8 cellular contexts compared by ENCODE assay signal in genomic region chr19:23116802-23117571, GRCh38. TPM values are rescaled to one million over a fixed set of nuclear protein-coding genes. Genes with fewer than 3 reads are reported as not detected.
DNase-seq lines count a peak whose midpoint lies in the region; ATAC-seq and TF ChIP-seq lines count a peak whose summit lies in the region.

ZNF730 (plus strand) TSS chr19:23117025; CDS start chr19:23117174, 149 bp downstream.

- H3K4me3 ChIP-seq in esophagus squamous epithelium (peak within 1 kb of the TSS; percentile 39 to 69 (median 56)), muscle layer of duodenum (ENCODE audit: low read depth in 1 of 2, low read length in 2 of 2) (peak within 1 kb of the TSS; percentile 55 to 83)

- no peaks in the 10 kb centered on the region for H3K27me3 ChIP-seq in esophagus squamous epithelium
- no peaks in the 10 kb centered on the region for H3K27me3 ChIP-seq in muscle layer of duodenum (ENCODE audit: low read depth, low read length)

- 0 to 4% methylated on average over 3 to 6 of the region's 44 CpGs for WGBS in esophagus squamous epithelium, 2 donors

- H3K27ac ChIP-seq in esophagus squamous epithelium (no peak within 1 kb of the TSS), muscle layer of duodenum (ENCODE audit: low read length) (no peak within 1 kb of the TSS)

- DNase-seq in EH (ENCODE audit: low read depth): peak; percentile 76
- DNase-seq in NCI-H2196 (lab: John Stamatoyannopoulos, UW; ENCODE audit: unreplicated experiment): peak; percentile 29
- peak; percentile 60 for DNase-seq in activated CD8-positive, alpha-beta memory T cell treated with anti-CD3 and anti-CD28 coated beads, Interleukin-2, amount 50 U/mL, for 4 hours
- DNase-seq in esophagus squamous epithelium (lab: John Stamatoyannopoulos, UW): no peak
- DNase-seq in stimulated activated CD8-positive, alpha-beta memory T cell treated with anti-CD3 and anti-CD28 coated beads, Interleukin-7, amount 100 ng/mL, for 4 hours (ENCODE audit: low read depth in 2 of 2): peak; percentile 11 to 55
- DNase-seq in NK-92 treated with Interleukin-12 subunit alpha and Interleukin-12 subunit beta, amount 100 ng/mL, for 24 hours (lab: John Stamatoyannopoulos, UW): no peak

- peak; percentile 99 for ATAC-seq in HG02763 (IDR thresholded peaks at IDR 0.05; ENCODE audit: unreplicated experiment)

- intact Hi-C loops in esophagus squamous epithelium (cut with DNase I): no loop called here

- H3K36me3 ChIP-seq in esophagus squamous epithelium (no peaks in the 10 kb centered on the region), muscle layer of duodenum (ENCODE audit: control insufficient read depth in 1 of 2, insufficient read depth in 2 of 2, low read length in 2 of 2) (no peaks in the 10 kb centered on the region)

- H3K9me3 ChIP-seq in esophagus squamous epithelium (no peaks in the 10 kb centered on the region), muscle layer of duodenum (ENCODE audit: control insufficient read depth in 1 of 2, low read length in 2 of 2) (no peaks in the 10 kb centered on the region)

- no peak for TF ChIP-seq CTCF in esophagus squamous epithelium (IDR thresholded peaks at IDR 0.05)

- TF ChIP-seq POLR2A in esophagus squamous epithelium (IDR thresholded peaks at IDR 0.05): no peak

- H3K4me1 ChIP-seq in esophagus squamous epithelium: peaks cover 0 to 8% (median 0%) of the 10 kb centered on the region in 3 donors
- peaks cover 0 to 8% of the 10 kb centered on the region in 2 donors for H3K4me1 ChIP-seq in muscle layer of duodenum (ENCODE audit: control insufficient read depth in 1 of 2, insufficient read depth in 2 of 2, low read length in 2 of 2)

RNA-seq across cellular contexts. Expression of gene ZNF730, which starts in this region (rescaled TPM):
- not detected for total RNA-seq in esophagus squamous epithelium

Comparison
In these comparisons a context has a peak if more than half of its experiments do, and no peak if none do; other contexts are left out.
1. DNase-seq: peak in EH (single experiment), NCI-H2196 (single experiment), activated CD8-positive, alpha-beta memory T cell treated with anti-CD3 and anti-CD28 coated beads, Interleukin-2, amount 50 U/mL, for 4 hours (single experiment) and stimulated activated CD8-positive, alpha-beta memory T cell treated with anti-CD3 and anti-CD28 coated beads, Interleukin-7, amount 100 ng/mL, for 4 hours (2 of 2); none in esophagus squamous epithelium (single experiment) and NK-92 treated with Interleukin-12 subunit alpha and Interleukin-12 subunit beta, amount 100 ng/mL, for 24 hours (single experiment).